24 cellular contexts compared by ENCODE assay signal in genomic region chr14:100093322-100093721, GRCh38. TPM values are rescaled to one million over a fixed set of nuclear protein-coding genes. Genes with fewer than 3 reads are reported as not detected.
DNase-seq lines count a peak whose midpoint lies in the region; ATAC-seq and TF ChIP-seq lines count a peak whose summit lies in the region.
"Had no signal": no experiment of that assay in that cellular context is flagged by ENCODE, and none has a peak within 500 bp of the region (broad histone marks: within the 10 kb centered on the region; RNA-seq: fewer than 3 reads in every experiment).

No MANE protein-coding gene starts in this region.

- peak overlapping the region; percentile 11 for H3K4me3 Mint-ChIP-seq in activated naive CD4-positive, alpha-beta T cell treated with anti-CD3 and anti-CD28 coated beads for 36 hours
- H3K4me3 Mint-ChIP-seq in T-cell = peak overlapping the region; percentile 22 to 81 (median 24)
- H3K4me3 Mint-ChIP-seq in central memory CD8-positive, alpha-beta T cell = no peak overlapping the region
- H3K4me3 Mint-ChIP-seq: brain; stimulated activated memory B cell treated with anti-CD40 and anti-IgM and Interleukin-4, amounts not matched to agents 10 μg/mL and 1 μg/mL and 100 μg/mL, for 72 hours had no signal

- H3K36me3 Mint-ChIP-seq in activated naive CD4-positive, alpha-beta T cell treated with anti-CD3 and anti-CD28 coated beads for 36 hours (ENCODE audit: low read depth) = peaks cover 37% of the 10 kb centered on the region
- H3K36me3 Mint-ChIP-seq in T-cell = peaks cover 76% of the 10 kb centered on the region
- peaks cover 91% of the 10 kb centered on the region for H3K36me3 Mint-ChIP-seq in central memory CD8-positive, alpha-beta T cell (ENCODE audit: insufficient read depth)

- no peaks in the 10 kb centered on the region for H3K27me3 ChIP-seq in vagina
- H3K27me3 ChIP-seq: foreskin keratinocyte, Peyer's patch, SJCRH30 had no signal

- H3K4me3 ChIP-seq in vagina = no peak overlapping the region
- H3K4me3 ChIP-seq: HAP-1, Peyer's patch, SJCRH30, smooth muscle cell, thoracic aorta had no signal

- no peaks in the 10 kb centered on the region for H3K4me1 ChIP-seq in vagina
- H3K4me1 ChIP-seq: HAP-1, Peyer's patch, SJCRH30 had no signal

- intact Hi-C loops in activated naive CD4-positive, alpha-beta T cell treated with anti-CD3 and anti-CD28 coated beads for 36 hours (cut with micrococcal nuclease) = no loop called here
- intact Hi-C loops in vagina (cut with DNase I) = no loop called here

- no peaks in the 10 kb centered on the region for H3K9me3 Mint-ChIP-seq in activated naive CD4-positive, alpha-beta T cell treated with anti-CD3 and anti-CD28 coated beads for 36 hours
- no peaks in the 10 kb centered on the region for H3K9me3 Mint-ChIP-seq in T-cell
- H3K9me3 Mint-ChIP-seq in central memory CD8-positive, alpha-beta T cell = no peaks in the 10 kb centered on the region
- H3K9me3 Mint-ChIP-seq: brain; stimulated activated memory B cell treated with anti-CD40 and anti-IgM and Interleukin-4, amounts not matched to agents 10 μg/mL and 1 μg/mL and 100 μg/mL, for 72 hours had no signal

- peak in 3 of 4 experiments; percentile 43 to 94 (median 51) for ATAC-seq in T-cell (replicated peaks in 1 of 4)
- ATAC-seq in central memory CD8-positive, alpha-beta T cell (replicated peaks; ENCODE audit: extremely low read depth, poor library complexity, severe bottlenecking) = no peak
- peak; percentile 50 for ATAC-seq in stimulated activated naive CD8-positive, alpha-beta T cell treated with anti-CD3 and anti-CD28 coated beads, Interleukin-15, Interleukin-2, amounts not matched to agents 100 U/mL and 50 U/mL, for 24 hours
- ATAC-seq: foreskin keratinocyte; stimulated activated memory B cell treated with anti-CD40 and anti-IgM and Interleukin-4, amounts not matched to agents 10 μg/mL and 1 μg/mL and 100 μg/mL, for 72 hours had no signal

- CTCF ChIA-PET in activated naive CD4-positive, alpha-beta T cell treated with anti-CD3 and anti-CD28 coated beads for 36 hours (lab: Charles Lee) = interaction anchor here (0.9 to 34.6 kb wide), 3 partner anchors 7 to 101 kb away, joined by 5 to 932 read pairs (median 932); partner anchors contain the start of gene EVL
- CTCF ChIA-PET in T-cell (lab: Charles Lee) = interaction anchor here in 1 of 2 donors (3.1 kb wide), 1 partner anchor 15 kb away, joined by 7 read pairs; no protein-coding TSS in a partner anchor

- peak overlapping the region; percentile 84 for H3K27ac Mint-ChIP-seq in activated naive CD4-positive, alpha-beta T cell treated with anti-CD3 and anti-CD28 coated beads for 36 hours
- peak overlapping the region; percentile 80 to 87 for H3K27ac Mint-ChIP-seq in T-cell
- peak overlapping the region; percentile 71 for H3K27ac Mint-ChIP-seq in central memory CD8-positive, alpha-beta T cell (ENCODE audit: low read depth)
- H3K27ac Mint-ChIP-seq: brain; stimulated activated memory B cell treated with anti-CD40 and anti-IgM and Interleukin-4, amounts not matched to agents 10 μg/mL and 1 μg/mL and 100 μg/mL, for 72 hours had no signal

- no peak for DNase-seq in activated naive CD4-positive, alpha-beta T cell treated with anti-CD3 and anti-CD28 coated beads for 36 hours
- no peak for DNase-seq in activated naive CD4-positive, alpha-beta T cell treated with anti-CD3 and anti-CD28 coated beads, Interleukin-2, amount 50 U/mL, for 16 hours
- DNase-seq in T-cell (peak in 8 of 34 experiments; percentile 40 to 66 (median 46)), vagina (ENCODE audit: extremely low spot score in 2 of 2) (no peak), NCI-H82 (lab: John Stamatoyannopoulos, UW) (no peak)
- DNase-seq in central memory CD8-positive, alpha-beta T cell (ENCODE audit: low spot score in 2 of 2) = no peak
- DNase-seq in stimulated activated naive CD8-positive, alpha-beta T cell treated with anti-CD3 and anti-CD28 coated beads, Interleukin-15, Interleukin-2, amounts not matched to agents 100 U/mL and 50 U/mL, for 24 hours = no peak
- no peak for DNase-seq in stimulated activated CD8-positive, alpha-beta memory T cell treated with anti-CD3 and anti-CD28 coated beads, Interleukin-4, amount 100 ng/mL, for 48 hours
- DNase-seq: activated CD4-positive, alpha-beta T cell treated with anti-CD3 and anti-CD28 coated beads for 4 hours; C1 segment of cervical spinal cord; effector CD8-positive, alpha-beta T cell; foreskin keratinocyte; KBM-7; NCI-H1436 treated with DMSO at 0.1 percent for 48 hours; NCI-H2171; NCI-H524 treated with DMSO at 0.1 percent for 48 hours; Peyer's patch; retina; SJCRH30 had no signal

- no peaks in the 10 kb centered on the region for H3K9me3 ChIP-seq in vagina
- H3K9me3 ChIP-seq: HAP-1, Peyer's patch, SJCRH30, thoracic aorta had no signal

- no peak for TF ChIP-seq POLR2A in vagina (IDR thresholded peaks at IDR 0.05)

- no peak for TF ChIP-seq CTCF in vagina (IDR thresholded peaks at IDR 0.05)

- no peak overlapping the region for H3K27ac ChIP-seq in vagina
- H3K27ac ChIP-seq: foreskin keratinocyte, Peyer's patch, SJCRH30, thoracic aorta had no signal

- peaks cover 0 to 16% of the 10 kb centered on the region in 2 donors for H3K36me3 ChIP-seq in vagina

- H3K27me3 Mint-ChIP-seq in activated naive CD4-positive, alpha-beta T cell treated with anti-CD3 and anti-CD28 coated beads for 36 hours (ENCODE audit: low read depth) = no peaks in the 10 kb centered on the region
- H3K27me3 Mint-ChIP-seq in T-cell = no peaks in the 10 kb centered on the region
- H3K27me3 Mint-ChIP-seq in central memory CD8-positive, alpha-beta T cell = no peaks in the 10 kb centered on the region
- H3K27me3 Mint-ChIP-seq: brain; stimulated activated memory B cell treated with anti-CD40 and anti-IgM and Interleukin-4, amounts not matched to agents 10 μg/mL and 1 μg/mL and 100 μg/mL, for 72 hours had no signal

- POLR2A ChIA-PET in T-cell (lab: Charles Lee) = no interaction called here

- peaks cover 89% of the 10 kb centered on the region for H3K4me1 Mint-ChIP-seq in activated naive CD4-positive, alpha-beta T cell treated with anti-CD3 and anti-CD28 coated beads for 36 hours (ENCODE audit: low read depth)
- peaks cover 95 to 99% (median 95%) of the 10 kb centered on the region in 3 donors for H3K4me1 Mint-ChIP-seq in T-cell
- peaks cover 79% of the 10 kb centered on the region for H3K4me1 Mint-ChIP-seq in central memory CD8-positive, alpha-beta T cell
- H3K4me1 Mint-ChIP-seq: brain had no signal

RNA-seq across cellular contexts. Expression of gene EVL, which starts 28.1 kb away (rescaled TPM):
- total RNA-seq in activated naive CD4-positive, alpha-beta T cell treated with anti-CD3 and anti-CD28 coated beads for 36 hours = 100 to 1,000 TPM; 173 to 175 TPM
- total RNA-seq in T-cell (1,000 to 10,000 TPM; 1,049 to 1,157 (median 1,125) TPM), vagina (112 TPM)
